In genomic region chr12:105064564-105065222, GRCh38 we compare ENCODE assay signal across 31 cellular contexts. TPM values are rescaled to one million over a fixed set of nuclear protein-coding genes. Genes with fewer than 3 reads are reported as not detected.
DNase-seq lines count a peak whose midpoint lies in the region; ATAC-seq and TF ChIP-seq lines count a peak whose summit lies in the region.
"Had no signal": no experiment of that assay in that cellular context is flagged by ENCODE, and none has a peak within 500 bp of the region (broad histone marks: within the 10 kb centered on the region; RNA-seq: fewer than 3 reads in every experiment).

No MANE protein-coding gene starts in this region.

- no peak overlapping the region for H3K27ac Mint-ChIP-seq in activated CD4-positive, alpha-beta T cell treated with anti-CD3 and anti-CD28 coated beads, Interleukin-2, amount 10 ng/mL, durations not matched to agents 24 days and 14 days
- H3K27ac Mint-ChIP-seq in activated CD4-positive, alpha-beta memory T cell treated with anti-CD3 and anti-CD28 coated beads, Interleukin-2, amount 10 ng/mL, durations not matched to agents 7 days and 5 days, result no peak overlapping the region
- H3K27ac Mint-ChIP-seq: activated CD4-positive, alpha-beta T cell treated with anti-CD3 and anti-CD28 coated beads for 36 hours; activated naive CD4-positive, alpha-beta T cell treated with anti-CD3 and anti-CD28 coated beads, Interleukin-2, amount 50 U/mL, for 24 hours; B cell; CD4-positive, alpha-beta memory T cell; progenitor cell of endocrine pancreas had no signal

- H3K4me1 Mint-ChIP-seq in activated CD4-positive, alpha-beta T cell treated with anti-CD3 and anti-CD28 coated beads, Interleukin-2, amount 10 ng/mL, durations not matched to agents 24 days and 14 days, result no peaks in the 10 kb centered on the region
- no peaks in the 10 kb centered on the region for H3K4me1 Mint-ChIP-seq in activated CD4-positive, alpha-beta memory T cell treated with anti-CD3 and anti-CD28 coated beads, Interleukin-2, amount 10 ng/mL, durations not matched to agents 7 days and 5 days
- H3K4me1 Mint-ChIP-seq: activated CD4-positive, alpha-beta T cell treated with anti-CD3 and anti-CD28 coated beads for 36 hours; activated naive CD4-positive, alpha-beta T cell treated with anti-CD3 and anti-CD28 coated beads, Interleukin-2, amount 50 U/mL, for 24 hours; CD4-positive, alpha-beta memory T cell had no signal

- intact Hi-C loops in activated CD4-positive, alpha-beta T cell treated with anti-CD3 and anti-CD28 coated beads, Interleukin-2, amount 10 ng/mL, durations not matched to agents 24 days and 14 days (cut with micrococcal nuclease), result no loop called here
- intact Hi-C loops in heart right ventricle (cut with DNase I), result no loop called here

- H3K27me3 ChIP-seq in tibial nerve (no peaks in the 10 kb centered on the region), heart right ventricle (no peaks in the 10 kb centered on the region)
- H3K27me3 ChIP-seq: colonic mucosa, right lobe of liver, stomach, vagina had no signal

- peaks cover 0 to 78% (median 0%) of the 10 kb centered on the region in 3 donors for H3K36me3 ChIP-seq in tibial nerve
- H3K36me3 ChIP-seq in heart right ventricle, result peaks cover 0 to 51% (median 3%) of the 10 kb centered on the region in 9 donors
- H3K36me3 ChIP-seq: colonic mucosa, right lobe of liver, vagina had no signal

- peak; percentile 50 for DNase-seq in activated CD4-positive, alpha-beta T cell treated with anti-CD3 and anti-CD28 coated beads, Interleukin-2, amount 10 ng/mL, durations not matched to agents 24 days and 14 days
- DNase-seq in activated CD4-positive, alpha-beta T cell treated with anti-CD3 and anti-CD28 coated beads, Interleukin-2, amount 50 U/mL, for 4 hours, result no peak
- DNase-seq in NCI-H69 (lab: John Stamatoyannopoulos, UW), result peak; percentile 26
- peak; percentile 24 for DNase-seq in iPS-NIHi11 (ENCODE audit: low spot score)
- no peak for DNase-seq in tibial nerve (ENCODE audit: low spot score in 2 of 2)
- DNase-seq in activated CD4-positive, alpha-beta memory T cell treated with anti-CD3 and anti-CD28 coated beads, Interleukin-2, amount 10 ng/mL, durations not matched to agents 7 days and 5 days, result no peak
- DNase-seq in heart right ventricle, result no peak
- DNase-seq in D341Med (ENCODE audit: low spot score), result no peak
- DNase-seq: ACHN; activated CD4-positive, alpha-beta T cell treated with anti-CD3 and anti-CD28 coated beads for 36 hours; activated CD8-positive, alpha-beta memory T cell treated with anti-CD3 and anti-CD28 coated beads for 24 hours; anterior cingulate cortex; CD4-positive, alpha-beta memory T cell; colonic mucosa; effector CD8-positive, alpha-beta T cell; glutamatergic neuron; KG1; kidney glomerular epithelial cell; lower lobe of right lung; midbrain; naive B cell; NCI-H1417 treated with DMSO at 0.1 percent for 48 hours; NCI-H526; right lobe of liver; stomach; SW 1271 had no signal

- TF ChIP-seq CTCF in tibial nerve (IDR thresholded peaks at IDR 0.05) (no peak), heart right ventricle (IDR thresholded peaks at IDR 0.05) (no peak)

- WGBS in tibial nerve, 2 donors, result 63 to 71% methylated on average over 7 of the region's 7 CpGs
- WGBS in heart right ventricle, 2 donors, result 72 to 80% methylated on average over 7 of the region's 7 CpGs

- H3K27ac ChIP-seq in tibial nerve, result no peak overlapping the region
- H3K27ac ChIP-seq in heart right ventricle, result no peak overlapping the region
- H3K27ac ChIP-seq: colonic mucosa, lower lobe of right lung, right lobe of liver, stomach, vagina had no signal

- no peak overlapping the region for H3K4me3 Mint-ChIP-seq in activated CD4-positive, alpha-beta T cell treated with anti-CD3 and anti-CD28 coated beads, Interleukin-2, amount 10 ng/mL, durations not matched to agents 24 days and 14 days
- no peak overlapping the region for H3K4me3 Mint-ChIP-seq in activated CD4-positive, alpha-beta memory T cell treated with anti-CD3 and anti-CD28 coated beads, Interleukin-2, amount 10 ng/mL, durations not matched to agents 7 days and 5 days
- H3K4me3 Mint-ChIP-seq: activated CD4-positive, alpha-beta T cell treated with anti-CD3 and anti-CD28 coated beads for 36 hours; activated naive CD4-positive, alpha-beta T cell treated with anti-CD3 and anti-CD28 coated beads, Interleukin-2, amount 50 U/mL, for 24 hours; B cell; CD4-positive, alpha-beta memory T cell; naive B cell had no signal

- H3K9me3 ChIP-seq in tibial nerve (no peaks in the 10 kb centered on the region), heart right ventricle (no peaks in the 10 kb centered on the region)
- H3K9me3 ChIP-seq: colonic mucosa, lower lobe of right lung, right lobe of liver, stomach, vagina had no signal

- POLR2A ChIA-PET in activated CD4-positive, alpha-beta memory T cell treated with anti-CD3 and anti-CD28 coated beads, Interleukin-2, amount 10 ng/mL, durations not matched to agents 7 days and 5 days (lab: Charles Lee), result no interaction called here

- H3K4me3 ChIP-seq in tibial nerve (no peak overlapping the region), heart right ventricle (no peak overlapping the region)
- H3K4me3 ChIP-seq: colonic mucosa, GM12878, lower lobe of right lung, right lobe of liver, stomach, vagina had no signal

- H3K9me3 Mint-ChIP-seq in activated CD4-positive, alpha-beta T cell treated with anti-CD3 and anti-CD28 coated beads, Interleukin-2, amount 10 ng/mL, durations not matched to agents 24 days and 14 days, result no peaks in the 10 kb centered on the region
- H3K9me3 Mint-ChIP-seq in activated CD4-positive, alpha-beta memory T cell treated with anti-CD3 and anti-CD28 coated beads, Interleukin-2, amount 10 ng/mL, durations not matched to agents 7 days and 5 days, result no peaks in the 10 kb centered on the region
- H3K9me3 Mint-ChIP-seq: activated naive CD4-positive, alpha-beta T cell treated with anti-CD3 and anti-CD28 coated beads, Interleukin-2, amount 50 U/mL, for 24 hours; CD4-positive, alpha-beta memory T cell; naive B cell had no signal

- H3K27me3 Mint-ChIP-seq in activated CD4-positive, alpha-beta T cell treated with anti-CD3 and anti-CD28 coated beads, Interleukin-2, amount 10 ng/mL, durations not matched to agents 24 days and 14 days, result peaks cover 8% of the 10 kb centered on the region
- peaks cover 16% of the 10 kb centered on the region for H3K27me3 Mint-ChIP-seq in activated CD4-positive, alpha-beta memory T cell treated with anti-CD3 and anti-CD28 coated beads, Interleukin-2, amount 10 ng/mL, durations not matched to agents 7 days and 5 days
- H3K27me3 Mint-ChIP-seq: activated CD4-positive, alpha-beta T cell treated with anti-CD3 and anti-CD28 coated beads for 36 hours; activated naive CD4-positive, alpha-beta T cell treated with anti-CD3 and anti-CD28 coated beads, Interleukin-2, amount 50 U/mL, for 24 hours; progenitor cell of endocrine pancreas had no signal

- TF ChIP-seq EP300 in tibial nerve (IDR thresholded peaks at IDR 0.05), result no peak

- H3K4me1 ChIP-seq in tibial nerve (no peaks in the 10 kb centered on the region), heart right ventricle (no peaks in the 10 kb centered on the region)
- H3K4me1 ChIP-seq: colonic mucosa, lower lobe of right lung, right lobe of liver, stomach, vagina had no signal

- H3K36me3 Mint-ChIP-seq in activated CD4-positive, alpha-beta T cell treated with anti-CD3 and anti-CD28 coated beads, Interleukin-2, amount 10 ng/mL, durations not matched to agents 24 days and 14 days (ENCODE audit: low read depth), result no peaks in the 10 kb centered on the region
- no peaks in the 10 kb centered on the region for H3K36me3 Mint-ChIP-seq in activated CD4-positive, alpha-beta memory T cell treated with anti-CD3 and anti-CD28 coated beads, Interleukin-2, amount 10 ng/mL, durations not matched to agents 7 days and 5 days (ENCODE audit: low read depth)
- H3K36me3 Mint-ChIP-seq: activated naive CD4-positive, alpha-beta T cell treated with anti-CD3 and anti-CD28 coated beads, Interleukin-2, amount 50 U/mL, for 24 hours; CD4-positive, alpha-beta memory T cell; naive B cell had no signal

- no peak for ATAC-seq in heart right ventricle
- ATAC-seq: activated CD4-positive, alpha-beta T cell treated with anti-CD3 and anti-CD28 coated beads for 36 hours; GM12878; right lobe of liver had no signal

- TF ChIP-seq POLR2A in tibial nerve (IDR thresholded peaks at IDR 0.05), result no peak

- CTCF ChIA-PET in activated CD4-positive, alpha-beta memory T cell treated with anti-CD3 and anti-CD28 coated beads, Interleukin-2, amount 10 ng/mL, durations not matched to agents 7 days and 5 days (lab: Charles Lee), result no interaction called here

RNA-seq across cellular contexts. Expression of gene ALDH1L2, which starts 19.6 kb away (rescaled TPM):
- 1.3 and 1.5 TPM in 2 replicates for total RNA-seq in activated CD4-positive, alpha-beta T cell treated with anti-CD3 and anti-CD28 coated beads, Interleukin-2, amount 10 ng/mL, durations not matched to agents 24 days and 14 days
- total RNA-seq in tibial nerve (10 to 100 TPM in 2 of 4 donors, 1 to 10 TPM in 2; 7.2 to 12.2 (median 10.2) TPM), heart right ventricle (1 to 10 TPM; 1.1 to 3.7 (median 1.5) TPM)
- 1 to 10 TPM; 1.4 to 1.9 TPM for total RNA-seq in activated CD4-positive, alpha-beta memory T cell treated with anti-CD3 and anti-CD28 coated beads, Interleukin-2, amount 10 ng/mL, durations not matched to agents 7 days and 5 days
- 1 to 10 TPM; 1.1 to 1.7 TPM for polyA plus RNA-seq in heart right ventricle

RNA-seq across cellular contexts. Expression of gene WASHC4, which starts 42.8 kb away (rescaled TPM):
- 31.5 and 36.5 TPM in 2 replicates for total RNA-seq in activated CD4-positive, alpha-beta T cell treated with anti-CD3 and anti-CD28 coated beads, Interleukin-2, amount 10 ng/mL, durations not matched to agents 24 days and 14 days
- total RNA-seq in tibial nerve (100 to 1,000 TPM in 1 of 4 donors, 10 to 100 TPM in 3; 60.9 to 119 (median 79.9) TPM), heart right ventricle (10 to 100 TPM; 18.5 to 31.8 (median 25.3) TPM)
- 10 to 100 TPM; 48.4 to 50.1 TPM for total RNA-seq in activated CD4-positive, alpha-beta memory T cell treated with anti-CD3 and anti-CD28 coated beads, Interleukin-2, amount 10 ng/mL, durations not matched to agents 7 days and 5 days
- 10 to 100 TPM in 1 of 2 donors, 1 to 10 TPM in 1; 7.2 to 16.2 TPM for polyA plus RNA-seq in heart right ventricle

Comparison
In these comparisons a context has a peak if more than half of its experiments do, and no peak if none do; other contexts are left out.
1. DNase-seq: peak in activated CD4-positive, alpha-beta T cell treated with anti-CD3 and anti-CD28 coated beads, Interleukin-2, amount 10 ng/mL, durations not matched to agents 24 days and 14 days (single experiment), NCI-H69 (single experiment) and iPS-NIHi11 (single experiment); none in activated CD4-positive, alpha-beta T cell treated with anti-CD3 and anti-CD28 coated beads, Interleukin-2, amount 50 U/mL, for 4 hours (0 of 2), tibial nerve (0 of 2), activated CD4-positive, alpha-beta memory T cell treated with anti-CD3 and anti-CD28 coated beads, Interleukin-2, amount 10 ng/mL, durations not matched to agents 7 days and 5 days (single experiment), heart right ventricle (0 of 2) and D341Med (single experiment).